In the genomic region with DNA sequence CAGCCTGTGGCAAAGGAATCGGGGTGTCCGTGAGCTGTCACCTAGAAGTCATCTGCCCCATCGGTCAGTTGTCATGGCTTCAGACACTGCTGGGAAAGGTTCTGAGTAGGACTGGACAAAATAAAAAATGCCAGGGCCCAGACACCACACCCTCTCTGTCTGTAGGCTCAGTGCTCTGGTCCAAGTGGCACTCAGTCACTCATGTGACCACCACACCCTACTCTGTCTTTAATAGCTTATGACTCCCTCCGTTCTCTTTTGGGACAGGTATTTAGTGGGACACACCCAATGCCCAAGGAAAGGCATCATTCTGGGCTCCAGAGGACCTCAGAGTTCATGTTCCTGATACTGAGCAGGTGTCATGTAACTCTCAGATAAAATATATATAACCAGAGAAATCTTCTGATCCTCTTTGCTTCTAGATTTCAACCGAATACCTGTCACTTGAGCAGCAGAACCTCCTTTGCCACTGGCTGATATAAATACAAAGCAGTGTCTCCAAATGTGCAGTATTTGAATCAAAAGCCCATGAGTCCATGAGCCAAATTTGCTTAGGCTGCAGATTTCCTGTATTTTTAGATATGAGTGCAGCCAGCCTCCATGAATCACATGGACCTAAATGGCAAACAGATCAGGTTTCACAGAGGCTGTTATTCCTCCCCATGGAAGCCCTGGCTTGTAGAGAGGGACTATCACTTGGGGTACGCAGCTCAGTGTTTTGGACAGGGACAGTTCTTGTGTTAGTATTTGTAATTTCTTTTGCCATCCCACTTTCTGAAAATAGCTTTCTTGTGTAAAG, we compare ENCODE assay signal across 13 cellular contexts.
DNase-seq lines count a peak whose midpoint lies in the region; ATAC-seq, FAIRE-seq and TF ChIP-seq lines count a peak whose summit lies in the region.
"Had no signal": no experiment of that assay in that cellular context is flagged by ENCODE, and none has a peak within 500 bp of the region (broad histone marks: within the 10 kb centered on the region; RNA-seq: fewer than 3 reads in every experiment).

No MANE protein-coding gene starts in this region.

- TF ChIP-seq CTCF in HepG2 (CRISPR knock-in tag; IDR thresholded peaks at IDR 0.05) (no peak), right lobe of liver (IDR thresholded peaks at IDR 0.05) (no peak), right atrium auricular region (IDR thresholded peaks at IDR 0.05) (no peak), breast epithelium (IDR thresholded peaks at IDR 0.05) (no peak)

- no peaks in the 10 kb centered on the region for H4K20me1 ChIP-seq in HepG2 (ENCODE audit: insufficient read depth, low read length)

- CTCF ChIA-PET in HepG2 (lab: Yijun Ruan, JAX; ENCODE audit: low intra/inter-chr PET ratio, low total read pairs): no interaction called here

- no peaks in the 10 kb centered on the region for H3K79me2 ChIP-seq in HepG2 (ENCODE audit: insufficient read depth, low read length)

- BruUV-seq in HepG2 (replicated peaks; lab: Mats Ljungman, UMichigan): no TSS peak

- TF ChIP-seq RAD21 in HepG2 (CRISPR knock-in tag; IDR thresholded peaks at IDR 0.05): no peak

- H3K4me3 ChIP-seq in HepG2 (replicated peaks in 1 of 3; ENCODE audit: insufficient read depth in 1 of 3, low read depth in 2 of 3, low read length in 3 of 3) (no peak overlapping the region), right lobe of liver (no peak overlapping the region), right atrium auricular region (no peak overlapping the region), breast epithelium (no peak overlapping the region)
- H3K4me3 ChIP-seq: adrenal gland had no signal

- H3K4me2 ChIP-seq in HepG2 (ENCODE audit: low read depth, low read length): no peak overlapping the region

- H2AFZ ChIP-seq in HepG2 (ENCODE audit: low read length): no peak overlapping the region

- WGBS in HepG2 (ENCODE audit: low lambda C conversion rate): 90% methylated on average over 6 of the region's 6 CpGs
- 100% methylated on average over 1 of the region's 6 CpGs for WGBS in right lobe of liver (ENCODE audit: insufficient coverage, low coverage, low lambda C conversion rate, missing lambda C conversion rate)

- POLR2A ChIA-PET in HepG2 (lab: Yijun Ruan, JAX): no interaction called here

- no peak for TF ChIP-seq EP300 in HepG2 (IDR thresholded peaks at IDR 0.05; ENCODE audit: low read depth in 2 of 2, low read length in 2 of 2)
- no peak for TF ChIP-seq EP300 in HepG2 (CRISPR knock-in tag; IDR thresholded peaks at IDR 0.05; ENCODE audit: borderline replicate concordance)

- no peak for ATAC-seq in HepG2
- ATAC-seq in right lobe of liver: no peak
- no peak for ATAC-seq in HG03139 (IDR thresholded peaks at IDR 0.05; ENCODE audit: unreplicated experiment)

- H3K9me3 ChIP-seq in HepG2 (ENCODE audit: low read length) (no peaks in the 10 kb centered on the region), right lobe of liver (no peaks in the 10 kb centered on the region), right atrium auricular region (no peaks in the 10 kb centered on the region), breast epithelium (no peaks in the 10 kb centered on the region)
- H3K9me3 ChIP-seq: adrenal gland had no signal

- DNase-seq in HepG2 (ENCODE audit: low spot score): no peak
- DNase-seq in right lobe of liver: no peak
- no peak for DNase-seq in right atrium auricular region (ENCODE audit: low spot score)
- no peak for DNase-seq in breast epithelium (ENCODE audit: low spot score in 2 of 2)
- DNase-seq in HUDEP-2 (lab: John Stamatoyannopoulos, UW; ENCODE audit: unreplicated experiment in 76 of 76): no peak
- no peak for DNase-seq in activated naive CD4-positive, alpha-beta T cell treated with Interleukin-2 at 50 U/mL for 16 hours
- DNase-seq: adrenal gland, MV-4-11, naive B cell, T-helper 9 cell had no signal

- FAIRE-seq in HepG2 (lab: Jason Lieb, UNC): no peak
- FAIRE-seq: endometrium had no signal

- H3K27me3 ChIP-seq in HepG2 (ENCODE audit: control insufficient read depth in 1 of 2, insufficient read depth in 2 of 2, low read length in 2 of 2): no peaks in the 10 kb centered on the region; a peak in 1 of 5 replicates
- no peaks in the 10 kb centered on the region for H3K27me3 ChIP-seq in right lobe of liver
- H3K27me3 ChIP-seq in right atrium auricular region: no peaks in the 10 kb centered on the region
- H3K27me3 ChIP-seq in breast epithelium: no peaks in the 10 kb centered on the region
- H3K27me3 ChIP-seq: adrenal gland had no signal

- no peak overlapping the region for H3K9ac ChIP-seq in HepG2 (ENCODE audit: insufficient read depth, low read depth, low read length)

- in situ Hi-C loops in HepG2 (cut with HindIII; ENCODE audit: extremely low pct_ligation_motif_present, low pct_unique_long_range_greater_than_20kb): no loop called here

- TF ChIP-seq POLR2A in HepG2 (IDR thresholded peaks at IDR 0.05; ENCODE audit: insufficient read depth in 1 of 2, low read depth in 2 of 2, low read length in 2 of 2): no peak
- TF ChIP-seq POLR2A in right lobe of liver (IDR thresholded peaks at IDR 0.05): no peak
- TF ChIP-seq POLR2A in breast epithelium (IDR thresholded peaks at IDR 0.05): no peak

- intact Hi-C loops in HepG2 (cut with micrococcal nuclease; ENCODE audit: unreplicated experiment): no loop called here
- intact Hi-C loops in right lobe of liver (cut with DNase I): no loop called here
- intact Hi-C loops in breast epithelium (cut with DNase I; ENCODE audit: low total_unique reads): no loop called here

- peaks cover 3 to 13% of the 10 kb centered on the region in 2 experiments; a peak in 4 of 5 replicates for H3K36me3 ChIP-seq in HepG2 (replicated peaks in 1 of 2; ENCODE audit: control insufficient read depth in 1 of 2, insufficient read depth in 2 of 2, low read length in 2 of 2)
- H3K36me3 ChIP-seq in right lobe of liver: no peaks in the 10 kb centered on the region
- no peaks in the 10 kb centered on the region for H3K36me3 ChIP-seq in right atrium auricular region
- no peaks in the 10 kb centered on the region for H3K36me3 ChIP-seq in breast epithelium
- H3K36me3 ChIP-seq: adrenal gland had no signal

- no peak overlapping the region for H3K27ac ChIP-seq in HepG2 (ENCODE audit: extremely low read length, insufficient read depth, low read length)
- no peak overlapping the region for H3K27ac ChIP-seq in right lobe of liver
- H3K27ac ChIP-seq in angular gyrus (ENCODE audit: low read depth, low read length): peak overlapping the region; percentile 11
- H3K27ac ChIP-seq in right atrium auricular region: peak overlapping the region; percentile 53 to 79
- H3K27ac ChIP-seq in breast epithelium: peak overlapping the region in 1 of 2 donors; percentile 30
- H3K27ac ChIP-seq: adrenal gland had no signal

- H3K4me1 ChIP-seq in HepG2 (ENCODE audit: insufficient read depth, low read length) (no peaks in the 10 kb centered on the region), right lobe of liver (no peaks in the 10 kb centered on the region), right atrium auricular region (peaks cover 0 to 18% of the 10 kb centered on the region in 2 donors), breast epithelium (no peaks in the 10 kb centered on the region)

TF ChIP-seq in HepG2, 621 proteins besides CTCF, POLR2A, EP300 and RAD21:
- TF ChIP-seq MAFF (IDR thresholded peaks at IDR 0.05; ENCODE audit: low read depth, low read length) (peak; percentile 78), ERF (CRISPR knock-in tag; IDR thresholded peaks at IDR 0.05) (no peak), MAFK (conservative IDR thresholded peaks at IDR 0.05 in 1 of 2, IDR thresholded peaks at IDR 0.05 in 1 of 2; ENCODE audit: low read length in 2 of 2) (peak; percentile 75 to 81)

Comparison
In these comparisons a context has a peak if more than half of its experiments do, and no peak if none do; other contexts are left out.
1. H3K27ac ChIP-seq: peak in angular gyrus (single experiment) and right atrium auricular region (2 of 2); none in HepG2 (single experiment) and right lobe of liver (0 of 3).